Comparison of ENCODE assay signal across 2 cellular contexts in the genomic region with DNA sequence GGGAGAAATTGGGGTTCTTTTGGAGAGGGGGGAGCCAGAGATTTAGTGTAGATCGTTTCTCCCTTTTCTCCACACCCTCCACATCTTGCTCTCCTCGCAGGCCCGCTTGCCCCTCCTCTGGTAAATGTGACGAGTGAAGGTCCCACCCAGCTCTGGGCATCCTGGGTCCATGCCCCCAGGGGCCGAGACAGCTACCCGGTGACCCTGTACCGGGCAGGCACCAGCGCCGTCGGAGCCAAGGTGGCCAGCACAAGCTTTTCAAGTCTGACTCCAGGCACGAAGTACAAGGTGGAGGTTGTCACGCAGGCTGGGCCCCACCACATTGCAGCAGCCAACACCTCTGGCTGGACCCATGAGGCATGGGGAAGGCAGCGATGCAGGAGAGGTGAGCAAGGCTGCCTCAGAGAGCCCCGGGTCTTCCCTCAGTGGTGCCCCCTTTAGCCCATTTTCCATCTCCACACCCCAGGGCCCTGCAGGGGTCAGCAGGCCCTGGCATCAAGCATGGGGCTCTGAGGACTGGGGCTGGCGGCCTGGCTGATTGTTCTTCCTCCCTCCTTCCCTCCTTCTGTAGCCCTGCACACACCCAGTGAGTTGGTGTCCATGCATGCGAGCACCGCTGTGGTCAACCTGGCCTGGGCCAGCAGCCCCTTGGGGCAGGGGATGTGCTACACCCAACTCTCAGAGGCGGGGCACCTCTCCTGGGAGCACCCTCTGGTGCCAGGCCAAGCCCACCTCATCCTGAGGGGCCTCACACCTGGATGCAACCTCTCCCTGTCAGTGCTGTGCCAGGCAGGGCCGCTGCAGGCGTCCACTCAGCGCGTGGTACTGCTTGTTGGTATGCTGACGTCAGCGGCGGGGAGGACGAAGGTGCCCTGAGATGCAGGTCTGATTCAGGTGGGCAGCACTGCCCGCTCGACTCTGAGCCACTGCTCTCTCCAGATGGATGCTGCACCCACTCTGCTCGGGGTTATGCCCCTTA.
TF ChIP-seq lines count a peak whose summit lies in the region.

No MANE protein-coding gene starts in this region.

TF ChIP-seq in SK-N-SH treated with all-trans-retinoic acid at 6 μM for 48 hours, 23 proteins besides CTCF, POLR2A, EP300 and RAD21:
- TF ChIP-seq, protein P1, sequence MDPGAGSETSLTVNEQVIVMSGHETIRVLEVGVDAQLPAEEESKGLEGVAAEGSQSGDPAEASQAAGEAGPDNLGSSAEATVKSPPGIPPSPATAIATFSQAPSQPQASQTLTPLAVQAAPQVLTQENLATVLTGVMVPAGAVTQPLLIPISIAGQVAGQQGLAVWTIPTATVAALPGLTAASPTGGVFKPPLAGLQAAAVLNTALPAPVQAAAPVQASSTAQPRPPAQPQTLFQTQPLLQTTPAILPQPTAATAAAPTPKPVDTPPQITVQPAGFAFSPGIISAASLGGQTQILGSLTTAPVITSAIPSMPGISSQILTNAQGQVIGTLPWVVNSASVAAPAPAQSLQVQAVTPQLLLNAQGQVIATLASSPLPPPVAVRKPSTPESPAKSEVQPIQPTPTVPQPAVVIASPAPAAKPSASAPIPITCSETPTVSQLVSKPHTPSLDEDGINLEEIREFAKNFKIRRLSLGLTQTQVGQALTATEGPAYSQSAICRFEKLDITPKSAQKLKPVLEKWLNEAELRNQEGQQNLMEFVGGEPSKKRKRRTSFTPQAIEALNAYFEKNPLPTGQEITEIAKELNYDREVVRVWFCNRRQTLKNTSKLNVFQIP (CRISPR knock-in tag; IDR thresholded peaks at IDR 0.05; ENCODE audit: borderline replicate concordance, low read depth): no peak
- TF ChIP-seq, protein P2, sequence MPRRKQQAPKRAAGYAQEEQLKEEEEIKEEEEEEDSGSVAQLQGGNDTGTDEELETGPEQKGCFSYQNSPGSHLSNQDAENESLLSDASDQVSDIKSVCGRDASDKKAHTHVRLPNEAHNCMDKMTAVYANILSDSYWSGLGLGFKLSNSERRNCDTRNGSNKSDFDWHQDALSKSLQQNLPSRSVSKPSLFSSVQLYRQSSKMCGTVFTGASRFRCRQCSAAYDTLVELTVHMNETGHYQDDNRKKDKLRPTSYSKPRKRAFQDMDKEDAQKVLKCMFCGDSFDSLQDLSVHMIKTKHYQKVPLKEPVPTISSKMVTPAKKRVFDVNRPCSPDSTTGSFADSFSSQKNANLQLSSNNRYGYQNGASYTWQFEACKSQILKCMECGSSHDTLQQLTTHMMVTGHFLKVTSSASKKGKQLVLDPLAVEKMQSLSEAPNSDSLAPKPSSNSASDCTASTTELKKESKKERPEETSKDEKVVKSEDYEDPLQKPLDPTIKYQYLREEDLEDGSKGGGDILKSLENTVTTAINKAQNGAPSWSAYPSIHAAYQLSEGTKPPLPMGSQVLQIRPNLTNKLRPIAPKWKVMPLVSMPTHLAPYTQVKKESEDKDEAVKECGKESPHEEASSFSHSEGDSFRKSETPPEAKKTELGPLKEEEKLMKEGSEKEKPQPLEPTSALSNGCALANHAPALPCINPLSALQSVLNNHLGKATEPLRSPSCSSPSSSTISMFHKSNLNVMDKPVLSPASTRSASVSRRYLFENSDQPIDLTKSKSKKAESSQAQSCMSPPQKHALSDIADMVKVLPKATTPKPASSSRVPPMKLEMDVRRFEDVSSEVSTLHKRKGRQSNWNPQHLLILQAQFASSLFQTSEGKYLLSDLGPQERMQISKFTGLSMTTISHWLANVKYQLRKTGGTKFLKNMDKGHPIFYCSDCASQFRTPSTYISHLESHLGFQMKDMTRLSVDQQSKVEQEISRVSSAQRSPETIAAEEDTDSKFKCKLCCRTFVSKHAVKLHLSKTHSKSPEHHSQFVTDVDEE (CRISPR knock-in tag; IDR thresholded peaks at IDR 0.05): no peak
- TF ChIP-seq, protein P3, sequence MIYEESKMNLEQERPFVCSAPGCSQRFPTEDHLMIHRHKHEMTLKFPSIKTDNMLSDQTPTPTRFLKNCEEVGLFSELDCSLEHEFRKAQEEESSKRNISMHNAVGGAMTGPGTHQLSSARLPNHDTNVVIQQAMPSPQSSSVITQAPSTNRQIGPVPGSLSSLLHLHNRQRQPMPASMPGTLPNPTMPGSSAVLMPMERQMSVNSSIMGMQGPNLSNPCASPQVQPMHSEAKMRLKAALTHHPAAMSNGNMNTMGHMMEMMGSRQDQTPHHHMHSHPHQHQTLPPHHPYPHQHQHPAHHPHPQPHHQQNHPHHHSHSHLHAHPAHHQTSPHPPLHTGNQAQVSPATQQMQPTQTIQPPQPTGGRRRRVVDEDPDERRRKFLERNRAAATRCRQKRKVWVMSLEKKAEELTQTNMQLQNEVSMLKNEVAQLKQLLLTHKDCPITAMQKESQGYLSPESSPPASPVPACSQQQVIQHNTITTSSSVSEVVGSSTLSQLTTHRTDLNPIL (CRISPR knock-in tag; IDR thresholded peaks at IDR 0.05; ENCODE audit: low read depth): no peak
- TF ChIP-seq ZFP30 (CRISPR knock-in tag; IDR thresholded peaks at IDR 0.05) (no peak), ISL1 (CRISPR knock-in tag; IDR thresholded peaks at IDR 0.05) (no peak), ZC3H10 (CRISPR knock-in tag; IDR thresholded peaks at IDR 0.05) (no peak), ZNF565 (CRISPR knock-in tag; conservative IDR thresholded peaks at IDR 0.05; ENCODE audit: low read depth) (no peak), ZNF8 (CRISPR knock-in tag; IDR thresholded peaks at IDR 0.05) (no peak), BACH2 (CRISPR knock-in tag; IDR thresholded peaks at IDR 0.05; ENCODE audit: borderline replicate concordance) (no peak), OSR1 (CRISPR knock-in tag; IDR thresholded peaks at IDR 0.05) (no peak), CSDC2 (CRISPR knock-in tag; IDR thresholded peaks at IDR 0.05) (no peak), PPARA (CRISPR knock-in tag; IDR thresholded peaks at IDR 0.05; ENCODE audit: borderline replicate concordance) (no peak), TOX (CRISPR knock-in tag; IDR thresholded peaks at IDR 0.05; ENCODE audit: borderline replicate concordance) (no peak), TCF4 (CRISPR knock-in tag; IDR thresholded peaks at IDR 0.05; ENCODE audit: borderline replicate concordance) (no peak), ESRRG (CRISPR knock-in tag; IDR thresholded peaks at IDR 0.05) (no peak), ZFP3 (CRISPR knock-in tag; IDR thresholded peaks at IDR 0.05) (no peak)

TF ChIP-seq in SK-N-SH, 30 proteins besides CTCF, POLR2A, EP300 and RAD21 (continued from another document):
- TF ChIP-seq, protein P4, sequence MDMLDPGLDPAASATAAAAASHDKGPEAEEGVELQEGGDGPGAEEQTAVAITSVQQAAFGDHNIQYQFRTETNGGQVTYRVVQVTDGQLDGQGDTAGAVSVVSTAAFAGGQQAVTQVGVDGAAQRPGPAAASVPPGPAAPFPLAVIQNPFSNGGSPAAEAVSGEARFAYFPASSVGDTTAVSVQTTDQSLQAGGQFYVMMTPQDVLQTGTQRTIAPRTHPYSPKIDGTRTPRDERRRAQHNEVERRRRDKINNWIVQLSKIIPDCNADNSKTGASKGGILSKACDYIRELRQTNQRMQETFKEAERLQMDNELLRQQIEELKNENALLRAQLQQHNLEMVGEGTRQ (IDR thresholded peaks at IDR 0.05; ENCODE audit: borderline replicate concordance, low read depth, low read length): no peak
- TF ChIP-seq, protein P5, sequence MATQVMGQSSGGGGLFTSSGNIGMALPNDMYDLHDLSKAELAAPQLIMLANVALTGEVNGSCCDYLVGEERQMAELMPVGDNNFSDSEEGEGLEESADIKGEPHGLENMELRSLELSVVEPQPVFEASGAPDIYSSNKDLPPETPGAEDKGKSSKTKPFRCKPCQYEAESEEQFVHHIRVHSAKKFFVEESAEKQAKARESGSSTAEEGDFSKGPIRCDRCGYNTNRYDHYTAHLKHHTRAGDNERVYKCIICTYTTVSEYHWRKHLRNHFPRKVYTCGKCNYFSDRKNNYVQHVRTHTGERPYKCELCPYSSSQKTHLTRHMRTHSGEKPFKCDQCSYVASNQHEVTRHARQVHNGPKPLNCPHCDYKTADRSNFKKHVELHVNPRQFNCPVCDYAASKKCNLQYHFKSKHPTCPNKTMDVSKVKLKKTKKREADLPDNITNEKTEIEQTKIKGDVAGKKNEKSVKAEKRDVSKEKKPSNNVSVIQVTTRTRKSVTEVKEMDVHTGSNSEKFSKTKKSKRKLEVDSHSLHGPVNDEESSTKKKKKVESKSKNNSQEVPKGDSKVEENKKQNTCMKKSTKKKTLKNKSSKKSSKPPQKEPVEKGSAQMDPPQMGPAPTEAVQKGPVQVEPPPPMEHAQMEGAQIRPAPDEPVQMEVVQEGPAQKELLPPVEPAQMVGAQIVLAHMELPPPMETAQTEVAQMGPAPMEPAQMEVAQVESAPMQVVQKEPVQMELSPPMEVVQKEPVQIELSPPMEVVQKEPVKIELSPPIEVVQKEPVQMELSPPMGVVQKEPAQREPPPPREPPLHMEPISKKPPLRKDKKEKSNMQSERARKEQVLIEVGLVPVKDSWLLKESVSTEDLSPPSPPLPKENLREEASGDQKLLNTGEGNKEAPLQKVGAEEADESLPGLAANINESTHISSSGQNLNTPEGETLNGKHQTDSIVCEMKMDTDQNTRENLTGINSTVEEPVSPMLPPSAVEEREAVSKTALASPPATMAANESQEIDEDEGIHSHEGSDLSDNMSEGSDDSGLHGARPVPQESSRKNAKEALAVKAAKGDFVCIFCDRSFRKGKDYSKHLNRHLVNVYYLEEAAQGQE (IDR thresholded peaks at IDR 0.05; ENCODE audit: low read depth, low read length): no peak
- TF ChIP-seq FOXM1 (IDR thresholded peaks at IDR 0.05; ENCODE audit: low read depth): no peak
- no peak for TF ChIP-seq POLR2AphosphoS5 (IDR thresholded peaks at IDR 0.05; ENCODE audit: low read depth, low read length)
